ENCODE assay signal across 19 cellular contexts in the genomic region with DNA sequence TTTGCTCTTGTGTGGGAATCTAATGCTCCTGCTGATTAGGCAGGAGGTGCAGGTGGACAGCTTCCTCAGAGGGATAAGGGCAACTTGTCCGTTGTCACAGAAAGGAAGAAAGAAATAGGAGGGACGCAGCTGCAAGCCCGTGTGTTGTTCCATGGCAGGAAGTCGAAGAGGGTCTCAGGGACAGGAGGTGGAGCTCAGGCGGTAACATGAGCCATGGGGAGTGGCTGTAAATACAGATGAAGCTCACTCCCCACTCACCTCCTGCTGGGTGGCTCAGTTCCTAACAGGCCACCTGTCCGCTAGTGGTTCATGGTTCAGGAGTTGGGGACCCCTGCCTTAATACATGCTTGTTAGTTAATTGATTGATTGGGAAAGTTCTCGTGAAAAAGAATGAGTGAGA.
DNase-seq lines count a peak whose midpoint lies in the region; ATAC-seq and TF ChIP-seq lines count a peak whose summit lies in the region.
"Had no signal": no experiment of that assay in that cellular context is flagged by ENCODE, and none has a peak within 500 bp of the region (broad histone marks: within the 10 kb centered on the region; RNA-seq: fewer than 3 reads in every experiment).

No MANE protein-coding gene starts in this region.

- peak; percentile 61 for ATAC-seq in activated CD8-positive, alpha-beta T cell treated with anti-CD3 and anti-CD28 coated beads for 36 hours
- ATAC-seq in naive thymus-derived CD8-positive, alpha-beta T cell = peak; percentile 39 to 55
- no peak for ATAC-seq in GM19023 (IDR thresholded peaks at IDR 0.05; ENCODE audit: unreplicated experiment)
- ATAC-seq: gastrocnemius medialis, lower lobe of right lung, sciatic nerve had no signal

- no peaks in the 10 kb centered on the region for H3K36me3 ChIP-seq in HEK293 (ENCODE audit: control insufficient read depth in 2 of 2, insufficient read depth in 1 of 2, low read length in 2 of 2)
- no peaks in the 10 kb centered on the region for H3K36me3 ChIP-seq in stomach
- H3K36me3 ChIP-seq: gastrocnemius medialis, lower lobe of right lung, tibial nerve had no signal

- H3K9me3 ChIP-seq in HEK293 (ENCODE audit: control insufficient read depth, insufficient read depth, low read depth, low read length) = no peaks in the 10 kb centered on the region
- H3K9me3 ChIP-seq in stomach = peaks cover 0 to 15% (median 8%) of the 10 kb centered on the region in 4 donors
- H3K9me3 ChIP-seq: gastrocnemius medialis, SK-N-SH had no signal

- H3K4me3 ChIP-seq in HEK293 (ENCODE audit: low read depth, low read length) (no peak overlapping the region), stomach (no peak overlapping the region)
- H3K4me3 ChIP-seq: gastrocnemius medialis, lower lobe of right lung, tibial nerve had no signal

- CTCF ChIA-PET in HEK293 (lab: Yijun Ruan, JAX) = interaction anchor here (0.7 to 1.5 kb wide), 2 partner anchors 12 to 13 kb away, joined by 3 read pairs; no protein-coding TSS in a partner anchor
- CTCF ChIA-PET in activated CD8-positive, alpha-beta T cell treated with anti-CD3 and anti-CD28 coated beads for 36 hours (lab: Charles Lee) = interaction anchor here (0.8 to 1.6 kb wide), 3 partner anchors 13 to 176 kb away, joined by 4 to 5 read pairs (median 4); no protein-coding TSS in a partner anchor

- TF ChIP-seq CTCF in HEK293 (tag by site-specific recombination; IDR thresholded peaks at IDR 0.05) (no peak), stomach (IDR thresholded peaks at IDR 0.05) (no peak)
- no peak for TF ChIP-seq CTCF in activated CD8-positive, alpha-beta T cell treated with anti-CD3 and anti-CD28 coated beads for 36 hours (IDR thresholded peaks at IDR 0.05)

- no peak for TF ChIP-seq POLR2A in stomach (IDR thresholded peaks at IDR 0.05)

- H3K27ac Mint-ChIP-seq in activated T-cell treated with anti-CD3 and anti-CD28 coated beads, Interleukin-2, amount 50 U/mL, for 24 hours = peak overlapping the region; percentile 78
- H3K27ac Mint-ChIP-seq in activated CD8-positive, alpha-beta T cell treated with anti-CD3 and anti-CD28 coated beads for 36 hours = peak overlapping the region; percentile 88
- H3K27ac Mint-ChIP-seq in naive thymus-derived CD8-positive, alpha-beta T cell = peak overlapping the region; percentile 30 to 96 (median 79)

- H3K36me3 Mint-ChIP-seq in activated T-cell treated with anti-CD3 and anti-CD28 coated beads, Interleukin-2, amount 50 U/mL, for 24 hours (ENCODE audit: low read depth) = peaks cover 9% of the 10 kb centered on the region
- peaks cover 23% of the 10 kb centered on the region for H3K36me3 Mint-ChIP-seq in activated CD8-positive, alpha-beta T cell treated with anti-CD3 and anti-CD28 coated beads for 36 hours (ENCODE audit: low read depth)
- peaks cover 2 to 24% (median 20%) of the 10 kb centered on the region in 3 donors for H3K36me3 Mint-ChIP-seq in naive thymus-derived CD8-positive, alpha-beta T cell

- H3K27ac ChIP-seq in HEK293 (ENCODE audit: extremely low read depth, low read depth, low read length) (no peak overlapping the region), stomach (no peak overlapping the region)
- H3K27ac ChIP-seq: gastrocnemius medialis, lower lobe of right lung, tibial nerve had no signal

- POLR2A ChIA-PET in HEK293 (lab: Yijun Ruan, JAX) = no interaction called here
- POLR2A ChIA-PET in activated CD8-positive, alpha-beta T cell treated with anti-CD3 and anti-CD28 coated beads for 36 hours (lab: Charles Lee) = no interaction called here
- POLR2A ChIA-PET in naive thymus-derived CD8-positive, alpha-beta T cell (lab: Charles Lee) = interaction anchor here (1.1 to 2.0 kb wide), 2 partner anchors 28 to 42 kb away, joined by 3 to 10 read pairs; no protein-coding TSS in a partner anchor

- H3K4me1 ChIP-seq in HEK293 (ENCODE audit: control insufficient read depth, insufficient read depth, low read length) = peaks cover 3% of the 10 kb centered on the region
- H3K4me1 ChIP-seq in stomach = no peaks in the 10 kb centered on the region
- H3K4me1 ChIP-seq: gastrocnemius medialis, lower lobe of right lung, tibial nerve had no signal

- TF ChIP-seq EP300 in stomach (IDR thresholded peaks at IDR 0.05) = no peak

- H3K9me3 Mint-ChIP-seq in activated T-cell treated with anti-CD3 and anti-CD28 coated beads, Interleukin-2, amount 50 U/mL, for 24 hours = peaks cover 26% of the 10 kb centered on the region
- H3K9me3 Mint-ChIP-seq in activated CD8-positive, alpha-beta T cell treated with anti-CD3 and anti-CD28 coated beads for 36 hours = peaks cover 23% of the 10 kb centered on the region
- peaks cover 8 to 37% (median 22%) of the 10 kb centered on the region in 9 donors for H3K9me3 Mint-ChIP-seq in naive thymus-derived CD8-positive, alpha-beta T cell

- WGBS in stomach, 5 donors = 56 to 76% (median 70%) methylated on average over 7 of the region's 7 CpGs

- no peaks in the 10 kb centered on the region for H3K27me3 Mint-ChIP-seq in activated T-cell treated with anti-CD3 and anti-CD28 coated beads, Interleukin-2, amount 50 U/mL, for 24 hours
- H3K27me3 Mint-ChIP-seq in activated CD8-positive, alpha-beta T cell treated with anti-CD3 and anti-CD28 coated beads for 36 hours = no peaks in the 10 kb centered on the region
- no peaks in the 10 kb centered on the region for H3K27me3 Mint-ChIP-seq in naive thymus-derived CD8-positive, alpha-beta T cell

- H3K27me3 ChIP-seq in stomach = peaks cover 0 to 14% (median 0%) of the 10 kb centered on the region in 3 donors

- DNase-seq in activated T-cell treated with anti-CD3 and anti-CD28 coated beads, Interleukin-2, amount 50 U/mL, for 24 hours = no peak
- no peak for DNase-seq in activated T-cell treated with anti-CD3 and anti-CD28 coated beads, Interleukin-2, amount 50 U/mL, for 1 hour
- peak; percentile 35 for DNase-seq in activated CD8-positive, alpha-beta T cell treated with anti-CD3 and anti-CD28 coated beads for 36 hours
- DNase-seq in naive thymus-derived CD8-positive, alpha-beta T cell = peak in 1 of 10 donors; percentile 13
- DNase-seq in stomach = no peak
- no peak for DNase-seq in DMS53 (lab: John Stamatoyannopoulos, UW)
- DNase-seq: ACHN; activated CD8-positive, alpha-beta memory T cell treated with anti-CD3 and anti-CD28 coated beads, Interleukin-2, amount 50 U/mL, for 4 hours; gastrocnemius medialis; IMR-90; lower lobe of right lung; NCI-H345; SK-N-SH; stimulated activated CD4-positive, alpha-beta T cell treated with anti-CD3 and anti-CD28 coated beads, Interleukin-2, amount 100 ng/mL, for 24 hours had no signal

- H3K4me1 Mint-ChIP-seq in activated T-cell treated with anti-CD3 and anti-CD28 coated beads, Interleukin-2, amount 50 U/mL, for 24 hours (ENCODE audit: low read depth) = peaks cover 33% of the 10 kb centered on the region
- peaks cover 40% of the 10 kb centered on the region for H3K4me1 Mint-ChIP-seq in activated CD8-positive, alpha-beta T cell treated with anti-CD3 and anti-CD28 coated beads for 36 hours (ENCODE audit: low read depth)
- peaks cover 22 to 71% (median 48%) of the 10 kb centered on the region in 4 donors for H3K4me1 Mint-ChIP-seq in naive thymus-derived CD8-positive, alpha-beta T cell

- no peak overlapping the region for H3K4me3 Mint-ChIP-seq in activated T-cell treated with anti-CD3 and anti-CD28 coated beads, Interleukin-2, amount 50 U/mL, for 24 hours
- H3K4me3 Mint-ChIP-seq in activated CD8-positive, alpha-beta T cell treated with anti-CD3 and anti-CD28 coated beads for 36 hours = peak overlapping the region; percentile 25
- peak overlapping the region in 8 of 10 donors; percentile 31 to 80 (median 72) for H3K4me3 Mint-ChIP-seq in naive thymus-derived CD8-positive, alpha-beta T cell
- H3K4me3 Mint-ChIP-seq: neural crest cell had no signal

- intact Hi-C loops in activated CD8-positive, alpha-beta T cell treated with anti-CD3 and anti-CD28 coated beads for 36 hours (cut with micrococcal nuclease) = no loop called here
- intact Hi-C loops in stomach (cut with DNase I; ENCODE audit: low total_unique reads) = no loop called here

TF ChIP-seq in HEK293, 187 proteins besides CTCF, POLR2A, EP300 and RAD21 (continues in another document):
- TF ChIP-seq ZNF473 (tag by site-specific recombination; IDR thresholded peaks at IDR 0.05) (no peak), SP3 (tag by site-specific recombination; IDR thresholded peaks at IDR 0.05) (no peak), ZNF146 (tag by site-specific recombination; IDR thresholded peaks at IDR 0.05) (no peak)
- TF ChIP-seq, protein P1, sequence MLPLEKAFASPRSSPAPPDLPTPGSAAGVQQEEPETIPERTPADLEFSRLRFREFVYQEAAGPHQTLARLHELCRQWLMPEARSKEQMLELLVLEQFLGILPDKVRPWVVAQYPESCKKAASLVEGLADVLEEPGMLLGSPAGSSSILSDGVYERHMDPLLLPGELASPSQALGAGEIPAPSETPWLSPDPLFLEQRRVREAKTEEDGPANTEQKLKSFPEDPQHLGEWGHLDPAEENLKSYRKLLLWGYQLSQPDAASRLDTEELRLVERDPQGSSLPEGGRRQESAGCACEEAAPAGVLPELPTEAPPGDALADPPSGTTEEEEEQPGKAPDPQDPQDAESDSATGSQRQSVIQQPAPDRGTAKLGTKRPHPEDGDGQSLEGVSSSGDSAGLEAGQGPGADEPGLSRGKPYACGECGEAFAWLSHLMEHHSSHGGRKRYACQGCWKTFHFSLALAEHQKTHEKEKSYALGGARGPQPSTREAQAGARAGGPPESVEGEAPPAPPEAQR (tag by site-specific recombination; IDR thresholded peaks at IDR 0.05) = no peak
- TF ChIP-seq, protein P2, sequence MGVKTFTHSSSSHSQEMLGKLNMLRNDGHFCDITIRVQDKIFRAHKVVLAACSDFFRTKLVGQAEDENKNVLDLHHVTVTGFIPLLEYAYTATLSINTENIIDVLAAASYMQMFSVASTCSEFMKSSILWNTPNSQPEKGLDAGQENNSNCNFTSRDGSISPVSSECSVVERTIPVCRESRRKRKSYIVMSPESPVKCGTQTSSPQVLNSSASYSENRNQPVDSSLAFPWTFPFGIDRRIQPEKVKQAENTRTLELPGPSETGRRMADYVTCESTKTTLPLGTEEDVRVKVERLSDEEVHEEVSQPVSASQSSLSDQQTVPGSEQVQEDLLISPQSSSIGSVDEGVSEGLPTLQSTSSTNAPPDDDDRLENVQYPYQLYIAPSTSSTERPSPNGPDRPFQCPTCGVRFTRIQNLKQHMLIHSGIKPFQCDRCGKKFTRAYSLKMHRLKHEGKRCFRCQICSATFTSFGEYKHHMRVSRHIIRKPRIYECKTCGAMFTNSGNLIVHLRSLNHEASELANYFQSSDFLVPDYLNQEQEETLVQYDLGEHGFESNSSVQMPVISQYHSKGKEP (tag by site-specific recombination; IDR thresholded peaks at IDR 0.05) = no peak
